In the genomic region with DNA sequence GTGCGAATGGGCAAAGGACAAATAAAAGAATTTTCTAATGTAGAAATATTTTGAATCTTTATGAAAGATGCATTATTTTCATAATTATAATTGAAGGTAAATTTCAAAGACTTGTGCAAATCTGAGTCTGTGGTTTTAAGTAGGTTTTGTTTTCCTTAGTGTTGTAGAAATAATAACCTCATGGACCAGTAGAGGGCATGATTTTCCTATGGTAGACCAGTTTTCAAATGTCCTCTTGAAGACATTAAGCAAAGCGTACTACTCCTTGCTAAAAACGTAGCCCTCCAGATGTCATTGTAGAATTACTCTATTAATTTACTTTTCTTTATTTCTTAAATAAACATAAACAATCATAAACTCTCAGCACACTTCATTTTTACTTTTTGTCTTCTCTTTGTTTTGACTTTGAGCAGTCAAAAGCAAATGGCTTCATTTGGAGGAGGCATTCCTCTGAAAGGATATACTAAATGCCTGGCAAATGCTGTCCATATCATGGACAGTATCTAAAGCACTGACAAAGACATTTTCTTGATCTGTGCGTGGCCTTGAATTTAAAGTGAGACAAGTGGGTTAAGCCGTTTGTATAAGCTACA, we compare ENCODE assay signal across 8 cellular contexts.
A peak's percentile ranks its signal among the peaks of the same experiment; 100 is the strongest.
DNase-seq lines count a peak whose midpoint lies in the region; ATAC-seq and TF ChIP-seq lines count a peak whose summit lies in the region.

No MANE protein-coding gene starts in this region.

- no peak overlapping the region for H2BK5ac ChIP-seq in IMR-90 (ENCODE audit: low read depth, low read length, poor library complexity, severe bottlenecking)

- CTCF ChIA-PET in IMR-90 (lab: Yijun Ruan, JAX): interaction anchor here (0.6 to 0.7 kb wide), 3 partner anchors 9 to 400 kb away, joined by 3 to 5 read pairs (median 4); no protein-coding TSS in a partner anchor

- no TSS peak for BruUV-seq in IMR-90 (replicated peaks; lab: Mats Ljungman, UMichigan)

- H3K4me2 ChIP-seq in IMR-90 (ENCODE audit: low read depth, low read length): no peak overlapping the region

- no peak overlapping the region for H3K18ac ChIP-seq in IMR-90 (ENCODE audit: low read depth, low read length)

- H2AK9ac ChIP-seq in IMR-90 (replicated peaks; ENCODE audit: low read depth, low read length, poor library complexity): no peak overlapping the region

- H3K9me1 ChIP-seq in IMR-90 (ENCODE audit: insufficient read depth, low read length): 0 out of 2 replicates have a peak, but pooled peaks cover 3% of the 10 kb centered on the region

- TF ChIP-seq CTCF in heart left ventricle (IDR thresholded peaks at IDR 0.05) (peak; percentile 28 to 61 (median 46)), IMR-90 (conservative IDR thresholded peaks at IDR 0.05; ENCODE audit: low read depth, low read length) (peak; percentile 53), RWPE2 (IDR thresholded peaks at IDR 0.05; ENCODE audit: poor library complexity, severe bottlenecking) (peak; percentile 76), fibroblast of pulmonary artery (IDR thresholded peaks at IDR 0.05; ENCODE audit: low read length, missing control alignments) (peak; percentile 61), testis (IDR thresholded peaks at IDR 0.05) (peak in 2 of 3 experiments; percentile 25 to 41)

- intact Hi-C loops in heart left ventricle (cut with DNase I): loop anchor here in 5 of 10 donors (2.0 to 10.0 kb wide), 3 partner anchors 114 to 164 kb away; a partner anchor contains a TSS
- intact Hi-C loops in right cardiac atrium (cut with DNase I): loop anchor here in 3 of 4 donors (10.0 kb wide), 2 partner anchors 112 to 162 kb away; a partner anchor contains a TSS
- intact Hi-C loops in IMR-90 (cut with micrococcal nuclease): loop anchor here (1.0 to 10.0 kb wide), 3 partner anchors 112 to 228 kb away; a partner anchor contains a TSS
- intact Hi-C loops in testis (cut with DNase I; ENCODE audit: low total_unique reads): no loop called here

- H3K79me1 ChIP-seq in IMR-90 (ENCODE audit: low read depth in 1 of 2, low read length in 2 of 2): no peaks in the 10 kb centered on the region

- H4K20me1 ChIP-seq in IMR-90 (ENCODE audit: insufficient read depth, low read length): no peaks in the 10 kb centered on the region

- in situ Hi-C loops in IMR-90 (cut with MboI; ENCODE audit: low sequenced_read_pairs): no loop called here

- H4K5ac ChIP-seq in IMR-90 (ENCODE audit: low read depth, low read length): no peak overlapping the region

- no peaks in the 10 kb centered on the region for H3K4me1 ChIP-seq in heart left ventricle
- H3K4me1 ChIP-seq in right cardiac atrium (ENCODE audit: control insufficient read depth, insufficient read depth, low read length): no peaks in the 10 kb centered on the region
- no peaks in the 10 kb centered on the region for H3K4me1 ChIP-seq in IMR-90 (ENCODE audit: control insufficient read depth, insufficient read depth, low read length)
- no peaks in the 10 kb centered on the region for H3K4me1 ChIP-seq in RWPE2 (ENCODE audit: insufficient read depth, poor library complexity, severe bottlenecking)
- H3K4me1 ChIP-seq in testis: no peaks in the 10 kb centered on the region

- H2AFZ ChIP-seq in IMR-90 (replicated peaks; ENCODE audit: low read length, poor library complexity): no peak overlapping the region

- dilution Hi-C loops in IMR-90 (cut with HindIII; ENCODE audit: low sequenced_read_pairs, unreplicated experiment): no loop called here

- H3K27me3 ChIP-seq in heart left ventricle (no peaks in the 10 kb centered on the region), right cardiac atrium (ENCODE audit: control insufficient read depth, insufficient read depth) (no peaks in the 10 kb centered on the region), IMR-90 (ENCODE audit: control insufficient read depth, insufficient read depth, low read length) (no peaks in the 10 kb centered on the region), RWPE2 (ENCODE audit: insufficient read depth, poor library complexity, severe bottlenecking) (no peaks in the 10 kb centered on the region), testis (no peaks in the 10 kb centered on the region)

- POLR2A ChIA-PET in IMR-90 (lab: Charles Lee; ENCODE audit: unreplicated experiment): no interaction called here

- no peak overlapping the region for H3K14ac ChIP-seq in IMR-90 (replicated peaks; ENCODE audit: low read depth, low read length)

- H3K9me3 ChIP-seq in heart left ventricle: no peaks in the 10 kb centered on the region
- H3K9me3 ChIP-seq in right cardiac atrium (ENCODE audit: control insufficient read depth, low read length): no peaks in the 10 kb centered on the region
- no peaks in the 10 kb centered on the region for H3K9me3 ChIP-seq in IMR-90 (ENCODE audit: control insufficient read depth, insufficient read depth, low read length)
- H3K9me3 ChIP-seq in RWPE2 (ENCODE audit: severe bottlenecking): no peaks in the 10 kb centered on the region
- H3K9me3 ChIP-seq in testis: no peaks in the 10 kb centered on the region

- H3K9ac ChIP-seq in IMR-90 (ENCODE audit: low read depth, low read length): no peak overlapping the region

- no peak overlapping the region for H4K91ac ChIP-seq in IMR-90 (ENCODE audit: insufficient read depth, low read depth, low read length)

- peak; percentile 48 for TF ChIP-seq RAD21 in IMR-90 (IDR thresholded peaks at IDR 0.05; ENCODE audit: low read length)

- no peak for DNase-seq in heart left ventricle
- DNase-seq in right cardiac atrium: no peak
- DNase-seq in IMR-90: peak; percentile 58
- no peak for DNase-seq in RWPE2 (ENCODE audit: low spot score)
- DNase-seq in fibroblast of pulmonary artery (ENCODE audit: low read depth): peak; percentile 68
- DNase-seq in testis: no peak
- DNase-seq in stimulated activated CD8-positive, alpha-beta memory T cell treated with anti-CD3 and anti-CD28 coated beads, Interleukin-4, amount 100 ng/mL, for 48 hours: no peak

- no peak overlapping the region for H2AK5ac ChIP-seq in IMR-90 (ENCODE audit: low read depth, low read length)

- H3K4me3 ChIP-seq in heart left ventricle (no peak overlapping the region), right cardiac atrium (ENCODE audit: low read length) (no peak overlapping the region), IMR-90 (ENCODE audit: insufficient read depth, low read depth, low read length) (no peak overlapping the region), RWPE2 (ENCODE audit: severe bottlenecking) (no peak overlapping the region), fibroblast of pulmonary artery (replicated peaks; ENCODE audit: low read depth, low read length) (no peak overlapping the region), testis (no peak overlapping the region)

- ATAC-seq in heart left ventricle: peak in 1 of 4 donors; percentile 59
- ATAC-seq in right cardiac atrium: no peak
- peak; percentile 64; the same call in 1 of the 2 replicates for ATAC-seq in IMR-90 (ENCODE audit: low read depth)
- 0 out of 3 replicates have a peak, but pooled peaks have one; percentile 48 for ATAC-seq in RWPE2 (ENCODE audit: low read depth)
- no peak for ATAC-seq in GM18870 (IDR thresholded peaks at IDR 0.05; ENCODE audit: unreplicated experiment)

- no peak overlapping the region for H3K27ac ChIP-seq in heart left ventricle
- no peak overlapping the region for H3K27ac ChIP-seq in right cardiac atrium (ENCODE audit: low read length)
- H3K27ac ChIP-seq in IMR-90 (ENCODE audit: insufficient read depth, low read length): no peak overlapping the region
- no peak overlapping the region for H3K27ac ChIP-seq in RWPE2 (ENCODE audit: poor library complexity, severe bottlenecking)
- H3K27ac ChIP-seq in testis: no peak overlapping the region

- no peak overlapping the region for H3K4ac ChIP-seq in IMR-90 (ENCODE audit: low read depth, low read length)

- H3K56ac ChIP-seq in IMR-90 (ENCODE audit: extremely low read depth, insufficient read depth, low read length): no peak overlapping the region

- no peak overlapping the region for H2BK120ac ChIP-seq in IMR-90 (ENCODE audit: low read depth, low read length)

- 59 to 68% (median 65%) methylated on average over 5 of the region's 5 CpGs for WGBS in heart left ventricle, 4 donors
- WGBS in right cardiac atrium: 66% methylated on average over 5 of the region's 5 CpGs
- no CpG with 5 or more reads among the region's 5 CpGs for WGBS in IMR-90 (ENCODE audit: extremely low coverage in 2 of 2, insufficient read length in 1 of 2), 2 experiments
- WGBS in testis, 2 donors: 64 to 70% methylated on average over 5 of the region's 5 CpGs

- H3K36me3 ChIP-seq in heart left ventricle (peaks cover 0 to 11% (median 0%) of the 10 kb centered on the region in 9 donors), IMR-90 (ENCODE audit: control insufficient read depth, insufficient read depth, low read length) (no peaks in the 10 kb centered on the region), RWPE2 (ENCODE audit: low read depth) (no peaks in the 10 kb centered on the region), testis (ENCODE audit: low read depth, missing control alignments) (no peaks in the 10 kb centered on the region)

- no peak overlapping the region for H2BK20ac ChIP-seq in IMR-90 (ENCODE audit: low read depth, low read length)

- no peak overlapping the region for H4K8ac ChIP-seq in IMR-90 (ENCODE audit: low read depth in 2 of 2, low read length in 2 of 2)

- TF ChIP-seq POLR2A in heart left ventricle (IDR thresholded peaks at IDR 0.05) (no peak), IMR-90 (IDR thresholded peaks at IDR 0.05; ENCODE audit: low read depth, low read length) (no peak), testis (IDR thresholded peaks at IDR 0.05) (no peak)

- H3K23ac ChIP-seq in IMR-90 (ENCODE audit: low read depth, low read length): no peak overlapping the region

- no peak overlapping the region for H2BK15ac ChIP-seq in IMR-90 (ENCODE audit: low read depth, low read length)

TF ChIP-seq in IMR-90, 13 proteins besides CTCF, POLR2A, EP300 and RAD21:
- TF ChIP-seq RCOR1 (IDR thresholded peaks at IDR 0.05; ENCODE audit: insufficient replicate concordance, low read length) (no peak), FOS (IDR thresholded peaks at IDR 0.05; ENCODE audit: low read depth, low read length) (no peak), MAZ (IDR thresholded peaks at IDR 0.05; ENCODE audit: borderline replicate concordance, low read depth, low read length) (no peak), MAFK (IDR thresholded peaks at IDR 0.05; ENCODE audit: low read depth, low read length) (no peak), NFE2L2 (IDR thresholded peaks at IDR 0.05; ENCODE audit: low read depth, low read length) (no peak), BHLHE40 (IDR thresholded peaks at IDR 0.05; ENCODE audit: low read depth, low read length) (no peak), SMC3 (IDR thresholded peaks at IDR 0.05; ENCODE audit: low read depth, low read length) (peak; percentile 22; the same call in 1 of the 2 replicates), RFX5 (IDR thresholded peaks at IDR 0.05; ENCODE audit: low read depth, low read length) (no peak)

Comparison
In these comparisons a context has a peak if more than half of its experiments do, and no peak if none do; other contexts are left out.
1. ATAC-seq: peak in IMR-90 (single experiment) and RWPE2 (single experiment); none in right cardiac atrium (0 of 2) and GM18870 (single experiment).
2. DNase-seq: peak in IMR-90 (single experiment) and fibroblast of pulmonary artery (single experiment); none in heart left ventricle (0 of 5), right cardiac atrium (0 of 3), RWPE2 (single experiment), testis (single experiment) and stimulated activated CD8-positive, alpha-beta memory T cell treated with anti-CD3 and anti-CD28 coated beads, Interleukin-4, amount 100 ng/mL, for 48 hours (single experiment).
3. Peak in every context shown above with its lines, with median percentiles within 50 percentile points of each other: CTCF ChIP-seq.